In genomic region chr12:133145981-133146380, GRCh38 we compare ENCODE assay signal across 30 cellular contexts.
"Had no signal": no experiment of that assay in that cellular context is flagged by ENCODE, and none has a peak within 500 bp of the region (broad histone marks: within the 10 kb centered on the region; RNA-seq: fewer than 3 reads in every experiment).

No MANE protein-coding gene starts in this region.

- H3K27me3 ChIP-seq: brain microvascular endothelial cell, esophagus muscularis mucosa, foreskin keratinocyte, gastrocnemius medialis, heart left ventricle had no signal

- H3K4me1 Mint-ChIP-seq: activated CD4-positive, alpha-beta T cell treated with anti-CD3 and anti-CD28 coated beads for 36 hours; activated CD4-positive, alpha-beta T cell treated with anti-CD3 and anti-CD28 coated beads, Interleukin-2, amount 10 ng/mL, durations not matched to agents 24 days and 14 days; activated CD8-positive, alpha-beta memory T cell treated with anti-CD3 and anti-CD28 coated beads, Interleukin-2, amount 10 ng/mL, durations not matched to agents 7 days and 5 days; activated naive CD8-positive, alpha-beta T cell treated with anti-CD3 and anti-CD28 coated beads, Interleukin-2, amount 10 ng/mL, durations not matched to agents 7 days and 5 days; central memory CD8-positive, alpha-beta T cell had no signal

- H3K4me3 Mint-ChIP-seq: activated CD4-positive, alpha-beta memory T cell treated with anti-CD3 and anti-CD28 coated beads for 36 hours; activated CD4-positive, alpha-beta T cell treated with anti-CD3 and anti-CD28 coated beads for 36 hours; activated CD4-positive, alpha-beta T cell treated with anti-CD3 and anti-CD28 coated beads, Interleukin-2, amount 10 ng/mL, durations not matched to agents 24 days and 14 days; activated CD8-positive, alpha-beta memory T cell treated with anti-CD3 and anti-CD28 coated beads, Interleukin-2, amount 10 ng/mL, durations not matched to agents 7 days and 5 days; activated CD8-positive, alpha-beta T cell treated with anti-CD3 and anti-CD28 coated beads, Interleukin-2, amount 10 ng/mL, durations not matched to agents 7 days and 5 days; activated naive CD4-positive, alpha-beta T cell treated with anti-CD3 and anti-CD28 coated beads for 36 hours; activated naive CD8-positive, alpha-beta T cell treated with anti-CD3 and anti-CD28 coated beads, Interleukin-2, amount 10 ng/mL, durations not matched to agents 7 days and 5 days; activated T-helper 1 cell treated with anti-CD3 and anti-CD28 coated beads, Interleukin-12 subunit alpha, Interleukin-12 subunit beta, Interleukin-2, Interleukin-4 antibody, amounts not matched to agents 30 ng/mL and 10 ng/mL and 1 ng/mL, durations not matched to agents 14 hours and 24 hours and 36 hours; central memory CD8-positive, alpha-beta T cell had no signal

- H3K27ac ChIP-seq: brain microvascular endothelial cell, esophagus muscularis mucosa, foreskin keratinocyte, gastrocnemius medialis, heart left ventricle had no signal

- DNase-seq: activated CD4-positive, alpha-beta memory T cell treated with anti-CD3 and anti-CD28 coated beads for 36 hours; activated CD4-positive, alpha-beta T cell treated with anti-CD3 and anti-CD28 coated beads for 36 hours; activated CD4-positive, alpha-beta T cell treated with anti-CD3 and anti-CD28 coated beads, Interleukin-2, amount 10 ng/mL, durations not matched to agents 24 days and 14 days; activated CD4-positive, CD25-positive, alpha-beta regulatory T cell; activated CD4-positive, CD25-positive, alpha-beta regulatory T cell treated with anti-CD3 and anti-CD28 coated beads, Interleukin-2, amount 50 U/mL, for 72 hours; activated CD8-positive, alpha-beta memory T cell treated with anti-CD3 and anti-CD28 coated beads, Interleukin-2, amount 10 ng/mL, durations not matched to agents 7 days and 5 days; activated CD8-positive, alpha-beta memory T cell treated with anti-CD3 and anti-CD28 coated beads, Interleukin-2, amount 50 U/mL, for 4 hours; activated CD8-positive, alpha-beta T cell treated with anti-CD3 and anti-CD28 coated beads, Interleukin-2, amount 10 ng/mL, durations not matched to agents 7 days and 5 days; activated effector memory CD4-positive, alpha-beta T cell treated with anti-CD3 and anti-CD28 coated beads, Interleukin-2, amount 50 U/mL, for 16 hours; activated naive CD4-positive, alpha-beta T cell treated with anti-CD3 and anti-CD28 coated beads for 36 hours; activated naive CD8-positive, alpha-beta T cell treated with anti-CD3 and anti-CD28 coated beads, Interleukin-2, amount 10 ng/mL, durations not matched to agents 7 days and 5 days; activated T-cell treated with anti-CD3 and anti-CD28 coated beads, Interleukin-2, amount 50 U/mL, for 1 hour; activated T-cell treated with anti-CD3 and anti-CD28 coated beads, Interleukin-2, amount 50 U/mL, for 48 hours; amniotic stem cell; anterior cingulate cortex; brain microvascular endothelial cell; cortex of kidney; dermis blood vessel endothelial cell; effector CD4-positive, alpha-beta T cell; erythroblast; gastrocnemius medialis; glutamatergic neuron; heart left ventricle; T-helper 2 cell had no signal

- H3K27ac Mint-ChIP-seq: activated CD4-positive, alpha-beta memory T cell treated with anti-CD3 and anti-CD28 coated beads for 36 hours; activated CD4-positive, alpha-beta T cell treated with anti-CD3 and anti-CD28 coated beads for 36 hours; activated CD4-positive, alpha-beta T cell treated with anti-CD3 and anti-CD28 coated beads, Interleukin-2, amount 10 ng/mL, durations not matched to agents 24 days and 14 days; activated CD8-positive, alpha-beta memory T cell treated with anti-CD3 and anti-CD28 coated beads, Interleukin-2, amount 10 ng/mL, durations not matched to agents 7 days and 5 days; activated CD8-positive, alpha-beta T cell treated with anti-CD3 and anti-CD28 coated beads, Interleukin-2, amount 10 ng/mL, durations not matched to agents 7 days and 5 days; activated naive CD4-positive, alpha-beta T cell treated with anti-CD3 and anti-CD28 coated beads for 36 hours; activated naive CD4-positive, alpha-beta T cell treated with anti-CD3 and anti-CD28 coated beads, Interleukin-2, amount 50 U/mL, for 72 hours; activated naive CD8-positive, alpha-beta T cell treated with anti-CD3 and anti-CD28 coated beads, Interleukin-2, amount 10 ng/mL, durations not matched to agents 7 days and 5 days; activated T-helper 1 cell treated with anti-CD3 and anti-CD28 coated beads, Interleukin-12 subunit alpha, Interleukin-12 subunit beta, Interleukin-2, Interleukin-4 antibody, amounts not matched to agents 30 ng/mL and 10 ng/mL and 1 ng/mL, durations not matched to agents 14 hours and 24 hours and 36 hours; activated T-helper 2 cell treated with anti-CD3 and anti-CD28 coated beads, Interferon-gamma antibody, Interleukin-2, Interleukin-4, amounts not matched to agents 10 μg/mL and 5 μg/mL and 100 μg/mL, durations not matched to agents 14 hours and 24 hours and 36 hours had no signal

- H3K27me3 Mint-ChIP-seq: activated CD4-positive, alpha-beta memory T cell treated with anti-CD3 and anti-CD28 coated beads for 36 hours; activated CD4-positive, alpha-beta T cell treated with anti-CD3 and anti-CD28 coated beads for 36 hours; activated CD4-positive, alpha-beta T cell treated with anti-CD3 and anti-CD28 coated beads, Interleukin-2, amount 10 ng/mL, durations not matched to agents 24 days and 14 days; activated CD8-positive, alpha-beta memory T cell treated with anti-CD3 and anti-CD28 coated beads, Interleukin-2, amount 10 ng/mL, durations not matched to agents 7 days and 5 days; activated naive CD8-positive, alpha-beta T cell treated with anti-CD3 and anti-CD28 coated beads, Interleukin-2, amount 10 ng/mL, durations not matched to agents 7 days and 5 days; central memory CD8-positive, alpha-beta T cell had no signal

- H3K4me1 ChIP-seq: esophagus muscularis mucosa, foreskin keratinocyte, gastrocnemius medialis, heart left ventricle had no signal

- H3K4me3 ChIP-seq: esophagus muscularis mucosa, heart left ventricle had no signal
